Comparison of ENCODE assay signal across 16 cellular contexts in the genomic region with DNA sequence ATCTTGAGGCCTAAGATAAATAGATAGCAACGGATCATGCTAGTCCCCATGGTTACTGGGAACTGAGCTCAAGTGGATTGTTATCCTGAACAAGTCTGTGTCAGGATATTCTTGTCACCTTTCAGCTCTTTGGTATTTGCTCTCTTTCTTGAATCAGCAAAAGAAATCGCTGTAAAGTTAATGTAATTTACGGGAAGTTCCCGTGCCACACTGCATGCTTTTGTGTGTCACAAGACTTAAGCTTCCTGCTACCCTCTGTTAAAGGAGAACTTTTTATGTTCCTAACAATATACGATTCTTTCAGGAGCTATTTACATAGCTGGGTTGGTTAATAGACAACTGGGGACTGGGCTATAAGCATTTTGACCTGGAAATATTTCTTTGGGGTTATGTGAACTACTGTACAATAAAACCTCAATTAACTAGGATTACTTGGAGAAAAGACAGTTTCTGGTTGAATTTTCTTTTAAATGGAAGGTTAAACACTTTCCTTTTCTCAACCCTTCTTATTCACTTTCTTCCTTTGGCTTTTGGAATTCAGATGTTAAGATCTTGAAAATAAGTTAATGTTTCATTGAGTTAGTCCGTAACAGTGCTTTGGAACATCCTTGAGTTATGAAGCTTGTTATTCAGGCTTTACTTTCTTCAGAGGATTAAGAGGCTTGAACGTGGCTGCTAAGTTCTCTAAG.
A peak's percentile ranks its signal among the peaks of the same experiment; 100 is the strongest.
DNase-seq lines count a peak whose midpoint lies in the region; ATAC-seq and TF ChIP-seq lines count a peak whose summit lies in the region.
"Had no signal": no experiment of that assay in that cellular context is flagged by ENCODE, and none has a peak within 500 bp of the region (broad histone marks: within the 10 kb centered on the region; RNA-seq: fewer than 3 reads in every experiment).

No MANE protein-coding gene starts in this region.

- DNase-seq in NOMO-1 treated with DMSO at 0.1 percent for 48 hours (lab: John Stamatoyannopoulos, UW; ENCODE audit: unreplicated experiment): peak; percentile 58
- DNase-seq in dermis blood vessel endothelial cell: peak; percentile 41
- no peak for DNase-seq in lung (ENCODE audit: low spot score)
- DNase-seq in superior temporal gyrus (ENCODE audit: extremely low spot score): peak; percentile 79
- DNase-seq in GM10248 (ENCODE audit: extremely low spot score): no peak
- no peak for DNase-seq in CD8-positive, alpha-beta T cell
- no peak for DNase-seq in NCI-H446 (lab: John Stamatoyannopoulos, UW)
- DNase-seq: activated CD4-positive, alpha-beta T cell treated with anti-CD3 and anti-CD28 coated beads, Interleukin-2, amount 50 U/mL, for 4 hours; activated naive CD8-positive, alpha-beta T cell treated with anti-CD3 and anti-CD28 coated beads, Interleukin-2, amount 50 U/mL, for 24 hours; EL; esophagus squamous epithelium; mammary epithelial cell; NCI-H2029; SHP77 treated with DMSO at 0.1 percent for 48 hours; testis had no signal

- intact Hi-C loops in CD8-positive, alpha-beta T cell (cut with DNase I, micrococcal nuclease): no loop called here

- H3K4me1 ChIP-seq in lung (ENCODE audit: control insufficient read depth in 2 of 2, insufficient read depth in 2 of 2, low read length in 2 of 2): peaks cover 2 to 13% of the 10 kb centered on the region in 2 donors
- no peaks in the 10 kb centered on the region for H3K4me1 ChIP-seq in CD8-positive, alpha-beta T cell (ENCODE audit: insufficient read depth, low read length)

- H3K9me3 Mint-ChIP-seq in CD8-positive, alpha-beta T cell: no peaks in the 10 kb centered on the region
- H3K9me3 Mint-ChIP-seq: activated naive CD8-positive, alpha-beta T cell treated with anti-CD3 and anti-CD28 coated beads, Interleukin-2, amount 50 U/mL, for 24 hours had no signal

- ATAC-seq in lung (ENCODE audit: insufficient read depth, low FRiP score): peak; percentile 50
- no peak for ATAC-seq in HG03457 (IDR thresholded peaks at IDR 0.05; ENCODE audit: unreplicated experiment)
- ATAC-seq in CD8-positive, alpha-beta T cell: no peak
- ATAC-seq: activated naive CD8-positive, alpha-beta T cell treated with anti-CD3 and anti-CD28 coated beads, Interleukin-2, amount 50 U/mL, for 24 hours had no signal

- H3K9me3 ChIP-seq in lung (ENCODE audit: control insufficient read depth in 2 of 2, insufficient read depth in 1 of 2, low read length in 1 of 2): no peaks in the 10 kb centered on the region
- no peaks in the 10 kb centered on the region for H3K9me3 ChIP-seq in CD8-positive, alpha-beta T cell (ENCODE audit: low read length)
- H3K9me3 ChIP-seq: esophagus squamous epithelium, testis had no signal

- no peaks in the 10 kb centered on the region for H3K36me3 Mint-ChIP-seq in CD8-positive, alpha-beta T cell

- POLR2A ChIA-PET in GM10248 (lab: Yijun Ruan, JAX): no interaction called here
- POLR2A ChIA-PET in CD8-positive, alpha-beta T cell (lab: Charles Lee): interaction anchor here (1.2 kb wide), 1 partner anchor 9 kb away, joined by 3 read pairs; no protein-coding TSS in a partner anchor

- no peaks in the 10 kb centered on the region for H3K27me3 ChIP-seq in lung (ENCODE audit: control insufficient read depth, insufficient read depth)
- no peaks in the 10 kb centered on the region for H3K27me3 ChIP-seq in CD8-positive, alpha-beta T cell (ENCODE audit: insufficient read depth, low read length)
- H3K27me3 ChIP-seq: esophagus squamous epithelium, testis had no signal

- H3K4me1 Mint-ChIP-seq in CD8-positive, alpha-beta T cell (ENCODE audit: low read depth): no peaks in the 10 kb centered on the region
- H3K4me1 Mint-ChIP-seq: activated naive CD8-positive, alpha-beta T cell treated with anti-CD3 and anti-CD28 coated beads, Interleukin-2, amount 50 U/mL, for 24 hours had no signal

- H3K27ac Mint-ChIP-seq in CD8-positive, alpha-beta T cell: no peak overlapping the region
- H3K27ac Mint-ChIP-seq: activated naive CD8-positive, alpha-beta T cell treated with anti-CD3 and anti-CD28 coated beads, Interleukin-2, amount 50 U/mL, for 24 hours had no signal

- H3K4me3 ChIP-seq in lung: no peak overlapping the region
- no peak overlapping the region for H3K4me3 ChIP-seq in CD8-positive, alpha-beta T cell (ENCODE audit: low read depth, low read length)
- H3K4me3 ChIP-seq: esophagus squamous epithelium, testis had no signal

- no peak overlapping the region for H3K27ac ChIP-seq in lung (ENCODE audit: low read depth in 1 of 2, low read length in 1 of 2)
- no peak overlapping the region for H3K27ac ChIP-seq in CD8-positive, alpha-beta T cell (ENCODE audit: low read depth, low read length)

- TF ChIP-seq CTCF in lung (IDR thresholded peaks at IDR 0.05; ENCODE audit: control extremely low read depth, extremely low read depth) (no peak), GM10248 (IDR thresholded peaks at IDR 0.05; ENCODE audit: control extremely low read depth, extremely low read depth, low read depth, missing control alignments) (no peak)
- no peak for TF ChIP-seq CTCF in CD8-positive, alpha-beta T cell (IDR thresholded peaks at IDR 0.05)

- H3K36me3 ChIP-seq in lung (ENCODE audit: control insufficient read depth in 2 of 2, insufficient read depth in 2 of 2, low read length in 2 of 2): no peaks in the 10 kb centered on the region
- no peaks in the 10 kb centered on the region for H3K36me3 ChIP-seq in CD8-positive, alpha-beta T cell (ENCODE audit: insufficient read depth, low read length)
- H3K36me3 ChIP-seq: esophagus squamous epithelium had no signal

- no peak overlapping the region for H3K4me3 Mint-ChIP-seq in CD8-positive, alpha-beta T cell
- H3K4me3 Mint-ChIP-seq: activated naive CD8-positive, alpha-beta T cell treated with anti-CD3 and anti-CD28 coated beads, Interleukin-2, amount 50 U/mL, for 24 hours had no signal

- 34 to 35% methylated on average over 7 of the region's 7 CpGs for WGBS in lung, 2 donors

- CTCF ChIA-PET in GM10248 (lab: Yijun Ruan, JAX): interaction anchor here (1.0 to 3.0 kb wide), 9 partner anchors 9 to 461 kb away, joined by 3 to 14 read pairs (median 4); no protein-coding TSS in a partner anchor
- CTCF ChIA-PET in CD8-positive, alpha-beta T cell (lab: Charles Lee): interaction anchor here (0.6 kb wide), 1 partner anchor 54 kb away, joined by 3 read pairs; no protein-coding TSS in a partner anchor

- peaks cover 10% of the 10 kb centered on the region for H3K27me3 Mint-ChIP-seq in CD8-positive, alpha-beta T cell (ENCODE audit: low read depth)

Comparison
In these comparisons a context has a peak if more than half of its experiments do, and no peak if none do; other contexts are left out.
1. DNase-seq: peak in NOMO-1 treated with DMSO at 0.1 percent for 48 hours (single experiment), dermis blood vessel endothelial cell (single experiment) and superior temporal gyrus (single experiment); none in lung (single experiment), GM10248 (single experiment), CD8-positive, alpha-beta T cell (0 of 7) and NCI-H446 (0 of 2).